12 cellular contexts compared by ENCODE assay signal in the genomic region with DNA sequence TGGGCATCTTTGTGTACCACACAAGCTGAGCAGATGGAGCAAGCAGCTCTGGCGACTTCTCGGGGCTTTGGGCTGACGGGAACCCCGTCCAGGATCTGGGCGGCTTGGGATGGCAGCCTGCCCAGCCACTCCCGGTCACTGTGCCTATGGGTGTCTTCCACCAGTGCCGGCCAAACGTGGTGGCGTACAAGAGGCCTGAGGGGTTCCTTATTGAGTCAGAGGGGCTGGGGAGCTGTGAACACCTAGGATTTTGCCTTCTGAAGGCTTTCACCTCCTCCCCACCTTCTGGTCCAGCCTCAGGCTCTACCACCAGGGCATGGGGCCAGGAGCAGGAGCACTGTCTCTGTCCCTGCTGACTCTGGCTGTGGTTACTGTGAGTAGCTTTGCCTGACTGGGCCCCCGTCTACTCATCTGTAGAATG.
DNase-seq lines count a peak whose midpoint lies in the region; TF ChIP-seq lines count a peak whose summit lies in the region.
"Had no signal": no experiment of that assay in that cellular context is flagged by ENCODE, and none has a peak within 500 bp of the region (broad histone marks: within the 10 kb centered on the region; RNA-seq: fewer than 3 reads in every experiment).

No MANE protein-coding gene starts in this region.

- no peak overlapping the region for H3K4me3 Mint-ChIP-seq in brain
- H3K4me3 Mint-ChIP-seq: activated CD4-positive, alpha-beta T cell treated with anti-CD3 and anti-CD28 coated beads, Interleukin-2, amount 10 ng/mL, durations not matched to agents 7 days and 5 days had no signal

- peaks cover 0 to 4% (median 0%) of the 10 kb centered on the region in 5 experiments for H3K9me3 Mint-ChIP-seq in brain
- H3K9me3 Mint-ChIP-seq: activated CD4-positive, alpha-beta T cell treated with anti-CD3 and anti-CD28 coated beads, Interleukin-2, amount 10 ng/mL, durations not matched to agents 7 days and 5 days had no signal

- H3K27ac Mint-ChIP-seq in brain = peak overlapping the region; percentile 84 to 98 (median 93)
- H3K27ac Mint-ChIP-seq: progenitor cell of endocrine pancreas had no signal

- peak overlapping the region; percentile 59 for H3K9ac ChIP-seq in skeletal muscle satellite cell (ENCODE audit: low read depth, low read length)

- peaks cover 76% of the 10 kb centered on the region for H3K4me1 Mint-ChIP-seq in brain
- H3K4me1 Mint-ChIP-seq: activated CD4-positive, alpha-beta T cell treated with anti-CD3 and anti-CD28 coated beads, Interleukin-2, amount 10 ng/mL, durations not matched to agents 7 days and 5 days had no signal

- no peaks in the 10 kb centered on the region for H3K27me3 Mint-ChIP-seq in brain
- H3K27me3 Mint-ChIP-seq: activated CD4-positive, alpha-beta T cell treated with anti-CD3 and anti-CD28 coated beads, Interleukin-2, amount 10 ng/mL, durations not matched to agents 7 days and 5 days had no signal

- H3K4me2 ChIP-seq in skeletal muscle satellite cell (ENCODE audit: low read length) = peak overlapping the region; percentile 55

- H3K36me3 ChIP-seq in skeletal muscle satellite cell (ENCODE audit: insufficient read depth, low read length) = peaks cover 37% of the 10 kb centered on the region

- peaks cover 42% of the 10 kb centered on the region for H3K36me3 Mint-ChIP-seq in brain

- H3K9me3 ChIP-seq in skeletal muscle satellite cell (replicated peaks; ENCODE audit: low read length) = no peaks in the 10 kb centered on the region

- no peak overlapping the region for H3K4me3 ChIP-seq in skeletal muscle satellite cell (ENCODE audit: low read length)

- H3K4me1 ChIP-seq in skeletal muscle satellite cell (ENCODE audit: control insufficient read depth, insufficient read depth, low read length) = peaks cover 32% of the 10 kb centered on the region

- H3K27me3 ChIP-seq in skeletal muscle satellite cell (ENCODE audit: control insufficient read depth, insufficient read depth, low read length) = no peaks in the 10 kb centered on the region

- DNase-seq in C1 segment of cervical spinal cord (lab: John Stamatoyannopoulos, UW) (peak in 8 of 14 donors; percentile 73 to 86 (median 74)), hepatic stellate cell (ENCODE audit: low spot score) (peak; percentile 53), GM20000 (ENCODE audit: low spot score) (no peak), T1000 (lab: John Stamatoyannopoulos, UW) (no peak), kidney tubule cell (ENCODE audit: low spot score) (no peak)
- no peak for DNase-seq in activated CD4-positive, alpha-beta T cell treated with anti-CD3 and anti-CD28 coated beads for 48 hours
- DNase-seq: activated CD4-positive, alpha-beta T cell treated with anti-CD3 and anti-CD28 coated beads, Interleukin-2, amount 10 ng/mL, durations not matched to agents 7 days and 5 days; activated naive CD4-positive, alpha-beta T cell; NCI-H526 had no signal

- TF ChIP-seq CTCF in brain (conservative IDR thresholded peaks at IDR 0.05) (no peak), GM20000 (IDR thresholded peaks at IDR 0.05; ENCODE audit: extremely low read depth, missing control alignments) (no peak)

Comparison
In these comparisons a context has a peak if more than half of its experiments do, and no peak if none do; other contexts are left out.
1. DNase-seq: peak in C1 segment of cervical spinal cord (8 of 14) and hepatic stellate cell (single experiment); none in GM20000 (single experiment), activated CD4-positive, alpha-beta T cell treated with anti-CD3 and anti-CD28 coated beads for 48 hours (single experiment), T1000 (single experiment) and kidney tubule cell (single experiment).